Comparison of ENCODE assay signal across 20 cellular contexts in genomic region chr11:104765401-104765800, GRCh38.
"Had no signal": no experiment of that assay in that cellular context is flagged by ENCODE, and none has a peak within 500 bp of the region (broad histone marks: within the 10 kb centered on the region; RNA-seq: fewer than 3 reads in every experiment).

No MANE protein-coding gene starts in this region.

- H3K4me3 Mint-ChIP-seq: dendritic cell treated with granulocyte-macrophage colony-stimulating factor and Interleukin-4, amounts not matched to agents 40 ng/mL and 50 ng/mL, for 4 days; effector memory CD8-positive, alpha-beta T cell; stimulated activated effector memory CD8-positive, alpha-beta T cell treated with anti-CD3 and anti-CD28 coated beads, Interleukin-12 subunit alpha, Interleukin-12 subunit beta, amount 100 ng/mL, for 72 hours had no signal

- H3K9me3 Mint-ChIP-seq: effector memory CD8-positive, alpha-beta T cell had no signal

- H3K4me1 ChIP-seq: right atrium auricular region, tibial artery, upper lobe of left lung, uterus had no signal

- ATAC-seq: effector memory CD8-positive, alpha-beta T cell; heart right ventricle; stimulated activated naive CD8-positive, alpha-beta T cell treated with anti-CD3 and anti-CD28 coated beads, Interleukin-15, Interleukin-2, amounts not matched to agents 100 U/mL and 50 U/mL, for 24 hours had no signal

- DNase-seq: effector memory CD8-positive, alpha-beta T cell; heart right ventricle; hypothalamus; kidney glomerular epithelial cell; mesendoderm; naive B cell; posterior cingulate gyrus; stimulated activated CD4-positive, alpha-beta T cell treated with anti-CD3 and anti-CD28 coated beads, Interleukin-2, amount 100 ng/mL, for 48 hours; stimulated activated CD8-positive, alpha-beta memory T cell treated with anti-CD3 and anti-CD28 coated beads, Interleukin-4, amount 100 ng/mL, for 48 hours; stimulated activated naive CD8-positive, alpha-beta T cell treated with anti-CD3 and anti-CD28 coated beads, Interleukin-15, Interleukin-2, amounts not matched to agents 100 U/mL and 50 U/mL, for 24 hours; tibial artery; upper lobe of left lung; uterus had no signal

- H3K36me3 ChIP-seq: esophagus muscularis mucosa, heart right ventricle, neutrophil, right atrium auricular region, tibial artery, upper lobe of left lung, uterus had no signal

- H3K9me3 ChIP-seq: esophagus muscularis mucosa, neutrophil, right atrium auricular region, tibial artery, upper lobe of left lung, uterus had no signal

- H3K27me3 Mint-ChIP-seq: dendritic cell treated with granulocyte-macrophage colony-stimulating factor and Interleukin-4, amounts not matched to agents 40 ng/mL and 50 ng/mL, for 4 days; effector memory CD8-positive, alpha-beta T cell; naive B cell had no signal

- H3K4me2 ChIP-seq: smooth muscle cell had no signal

- H3K36me3 Mint-ChIP-seq: stimulated activated effector memory CD8-positive, alpha-beta T cell treated with anti-CD3 and anti-CD28 coated beads, Interleukin-12 subunit alpha, Interleukin-12 subunit beta, amount 100 ng/mL, for 72 hours had no signal

- H3K27ac ChIP-seq: epithelial cell of prostate, esophagus muscularis mucosa, heart right ventricle, neutrophil, right atrium auricular region, tibial artery, upper lobe of left lung, uterus had no signal

- H3K4me3 ChIP-seq: esophagus muscularis mucosa, heart right ventricle, right atrium auricular region, smooth muscle cell, tibial artery, upper lobe of left lung, uterus had no signal

- H3K27ac Mint-ChIP-seq: dendritic cell treated with granulocyte-macrophage colony-stimulating factor and Interleukin-4, amounts not matched to agents 40 ng/mL and 50 ng/mL, for 4 days; naive B cell; stimulated activated effector memory CD8-positive, alpha-beta T cell treated with anti-CD3 and anti-CD28 coated beads, Interleukin-12 subunit alpha, Interleukin-12 subunit beta, amount 100 ng/mL, for 72 hours had no signal

- H3K27me3 ChIP-seq: esophagus muscularis mucosa, heart right ventricle, neutrophil, right atrium auricular region, tibial artery, upper lobe of left lung, uterus had no signal
